ENCODE assay signal across 8 cellular contexts in genomic region chr3:127747751-127748521, GRCh38.
DNase-seq lines count a peak whose midpoint lies in the region; ATAC-seq lines count a peak whose summit lies in the region.

No MANE protein-coding gene starts in this region.

- CTCF ChIA-PET in activated CD8-positive, alpha-beta memory T cell treated with anti-CD3 and anti-CD28 coated beads, Interleukin-2, amount 10 ng/mL, durations not matched to agents 7 days and 5 days (lab: Charles Lee): interaction anchor here (3.4 kb wide), 1 partner anchor 12 kb away, joined by 16 read pairs; no protein-coding TSS in a partner anchor

- no peaks in the 10 kb centered on the region for H3K9me3 Mint-ChIP-seq in activated CD8-positive, alpha-beta memory T cell treated with anti-CD3 and anti-CD28 coated beads, Interleukin-2, amount 10 ng/mL, durations not matched to agents 7 days and 5 days (ENCODE audit: low read depth)
- H3K9me3 Mint-ChIP-seq in activated naive CD8-positive, alpha-beta T cell treated with anti-CD3 and anti-CD28 coated beads, Interleukin-2, amount 50 U/mL, for 24 hours: no peaks in the 10 kb centered on the region

- H3K4me1 Mint-ChIP-seq in activated CD8-positive, alpha-beta memory T cell treated with anti-CD3 and anti-CD28 coated beads, Interleukin-2, amount 10 ng/mL, durations not matched to agents 7 days and 5 days: peaks cover 16% of the 10 kb centered on the region
- H3K4me1 Mint-ChIP-seq in activated naive CD8-positive, alpha-beta T cell treated with anti-CD3 and anti-CD28 coated beads, Interleukin-2, amount 50 U/mL, for 24 hours: peaks cover 24% of the 10 kb centered on the region

- H3K4me3 Mint-ChIP-seq in activated CD8-positive, alpha-beta memory T cell treated with anti-CD3 and anti-CD28 coated beads, Interleukin-2, amount 10 ng/mL, durations not matched to agents 7 days and 5 days: no peak overlapping the region
- no peak overlapping the region for H3K4me3 Mint-ChIP-seq in activated naive CD8-positive, alpha-beta T cell treated with anti-CD3 and anti-CD28 coated beads, Interleukin-2, amount 50 U/mL, for 24 hours

- no peak overlapping the region for H3K27ac Mint-ChIP-seq in activated CD8-positive, alpha-beta memory T cell treated with anti-CD3 and anti-CD28 coated beads, Interleukin-2, amount 10 ng/mL, durations not matched to agents 7 days and 5 days
- no peak overlapping the region for H3K27ac Mint-ChIP-seq in activated naive CD8-positive, alpha-beta T cell treated with anti-CD3 and anti-CD28 coated beads, Interleukin-2, amount 50 U/mL, for 24 hours

- intact Hi-C loops in posterior vena cava (cut with DNase I): loop anchor here in 1 of 2 donors (5.0 kb wide), 1 partner anchor 39 kb away; no protein-coding TSS in a partner anchor

- ATAC-seq in esophagus mucosa (peak; percentile 59), GM19328 (IDR thresholded peaks at IDR 0.05; ENCODE audit: unreplicated experiment) (no peak)
- ATAC-seq in activated CD8-positive, alpha-beta memory T cell treated with anti-CD3 and anti-CD28 coated beads, Interleukin-2, amount 10 ng/mL, durations not matched to agents 7 days and 5 days: no peak
- no peak for ATAC-seq in activated naive CD8-positive, alpha-beta T cell treated with anti-CD3 and anti-CD28 coated beads, Interleukin-2, amount 50 U/mL, for 24 hours

- DNase-seq in DMS 273 treated with DMSO at 0.1 percent for 48 hours (lab: John Stamatoyannopoulos, UW): peak; percentile 55
- DNase-seq in NCI-H2171 (lab: John Stamatoyannopoulos, UW): peak; percentile 93
- DNase-seq in posterior vena cava (ENCODE audit: low spot score): peak; percentile 93
- no peak for DNase-seq in activated CD8-positive, alpha-beta memory T cell treated with anti-CD3 and anti-CD28 coated beads, Interleukin-2, amount 10 ng/mL, durations not matched to agents 7 days and 5 days
- DNase-seq in activated naive CD8-positive, alpha-beta T cell treated with anti-CD3 and anti-CD28 coated beads, Interleukin-2, amount 50 U/mL, for 24 hours: no peak
- no peak for DNase-seq in OCI-M1 (lab: John Stamatoyannopoulos, UW)

- H3K36me3 Mint-ChIP-seq in activated CD8-positive, alpha-beta memory T cell treated with anti-CD3 and anti-CD28 coated beads, Interleukin-2, amount 10 ng/mL, durations not matched to agents 7 days and 5 days: no peaks in the 10 kb centered on the region
- no peaks in the 10 kb centered on the region for H3K36me3 Mint-ChIP-seq in activated naive CD8-positive, alpha-beta T cell treated with anti-CD3 and anti-CD28 coated beads, Interleukin-2, amount 50 U/mL, for 24 hours (ENCODE audit: low read depth)

- H3K27me3 Mint-ChIP-seq in activated CD8-positive, alpha-beta memory T cell treated with anti-CD3 and anti-CD28 coated beads, Interleukin-2, amount 10 ng/mL, durations not matched to agents 7 days and 5 days: peaks cover 12% of the 10 kb centered on the region
- H3K27me3 Mint-ChIP-seq in activated naive CD8-positive, alpha-beta T cell treated with anti-CD3 and anti-CD28 coated beads, Interleukin-2, amount 50 U/mL, for 24 hours: peaks cover 4% of the 10 kb centered on the region

Comparison
In these comparisons a context has a peak if more than half of its experiments do, and no peak if none do; other contexts are left out.
1. DNase-seq: peak in DMS 273 treated with DMSO at 0.1 percent for 48 hours (single experiment), NCI-H2171 (single experiment) and posterior vena cava (single experiment); none in activated CD8-positive, alpha-beta memory T cell treated with anti-CD3 and anti-CD28 coated beads, Interleukin-2, amount 10 ng/mL, durations not matched to agents 7 days and 5 days (single experiment), activated naive CD8-positive, alpha-beta T cell treated with anti-CD3 and anti-CD28 coated beads, Interleukin-2, amount 50 U/mL, for 24 hours (single experiment) and OCI-M1 (single experiment).